In genomic region chr9:20524776-20525175, GRCh38 we compare ENCODE assay signal across 9 cellular contexts.
DNase-seq lines count a peak whose midpoint lies in the region; ATAC-seq and TF ChIP-seq lines count a peak whose summit lies in the region.
"Had no signal": no experiment of that assay in that cellular context is flagged by ENCODE, and none has a peak within 500 bp of the region (broad histone marks: within the 10 kb centered on the region; RNA-seq: fewer than 3 reads in every experiment).

No MANE protein-coding gene starts in this region.

- H3K4me1 ChIP-seq in HCT116 (ENCODE audit: control insufficient read depth in 1 of 2, insufficient read depth in 2 of 2, low read length in 2 of 2) (no peaks in the 10 kb centered on the region), mesendoderm (ENCODE audit: control insufficient read depth, low read depth, low read length) (no peaks in the 10 kb centered on the region)
- H3K4me1 ChIP-seq: prostate gland had no signal

- TF ChIP-seq CTCF in HCT116 (IDR thresholded peaks at IDR 0.05 in 2 of 3, conservative IDR thresholded peaks at IDR 0.05 in 1 of 3; ENCODE audit: borderline replicate concordance in 1 of 3, insufficient read depth in 1 of 3, low read depth in 2 of 3, low read length in 2 of 3) (peak in 2 of 3 experiments; percentile 64 to 72; a peak in 4 of 6 replicates), VCaP (conservative IDR thresholded peaks at IDR 0.05) (0 out of 2 replicates have a peak, but pooled peaks have one; percentile 26)

- no peaks in the 10 kb centered on the region for H3K79me2 ChIP-seq in HCT116 (ENCODE audit: insufficient read depth, low read length)
- H3K79me2 ChIP-seq in mesendoderm (ENCODE audit: control insufficient read depth, insufficient read depth, low read length) = no peaks in the 10 kb centered on the region

- H2AK5ac ChIP-seq in mesendoderm (ENCODE audit: low read length) = no peak overlapping the region

- no peaks in the 10 kb centered on the region for H3K9me3 ChIP-seq in HCT116 (ENCODE audit: control insufficient read depth in 1 of 2, insufficient read depth in 1 of 2, low read depth in 1 of 2, low read length in 2 of 2)
- H3K9me3 ChIP-seq: prostate gland had no signal

- no TSS peak for BruUV-seq in HCT116 (replicated peaks; lab: Mats Ljungman, UMichigan)

- H3K36me3 ChIP-seq in HCT116 (ENCODE audit: control insufficient read depth in 1 of 2, insufficient read depth in 2 of 2, low read length in 2 of 2) = no peaks in the 10 kb centered on the region
- no peaks in the 10 kb centered on the region for H3K36me3 ChIP-seq in mesendoderm (ENCODE audit: control insufficient read depth, insufficient read depth, low read length)
- H3K36me3 ChIP-seq: prostate gland had no signal

- H3K4me2 ChIP-seq in HCT116 (ENCODE audit: low read length) = no peak overlapping the region
- no peak overlapping the region for H3K4me2 ChIP-seq in mesendoderm (ENCODE audit: low read length)

- H3K79me1 ChIP-seq in mesendoderm (ENCODE audit: low read length) = no peaks in the 10 kb centered on the region

- POLR2A ChIA-PET in HCT116 (lab: Charles Lee) = no interaction called here

- peak; percentile 15 to 26 for DNase-seq in activated CD4-positive, alpha-beta T cell treated with anti-CD3 and anti-CD28 coated beads, Interleukin-2, amount 50 U/mL, for 48 hours
- no peak for DNase-seq in activated CD4-positive, alpha-beta T cell treated with anti-CD3 and anti-CD28 coated beads, Interleukin-2, amount 50 U/mL, for 1 hour
- DNase-seq in HCT116 (ENCODE audit: low read depth, low spot score) = peak; percentile 12
- peak; percentile 67 for DNase-seq in mesendoderm
- DNase-seq in NCI-H345 (lab: John Stamatoyannopoulos, UW) = no peak
- no peak for DNase-seq in NOMO-1 (lab: John Stamatoyannopoulos, UW; ENCODE audit: unreplicated experiment in 2 of 2)

- ATAC-seq in HCT116 (peak; percentile 74), HG03354 (IDR thresholded peaks at IDR 0.05; ENCODE audit: poor library complexity, severe bottlenecking, unreplicated experiment) (no peak)

- H2BK5ac ChIP-seq in mesendoderm (ENCODE audit: low read length) = no peak overlapping the region

- H3K4me3 ChIP-seq in HCT116 (replicated peaks in 1 of 2; ENCODE audit: low read depth in 1 of 2, low read length in 2 of 2) = no peak overlapping the region
- H3K4me3 ChIP-seq in mesendoderm (ENCODE audit: low read length) = no peak overlapping the region
- H3K4me3 ChIP-seq: prostate gland had no signal

- WGBS in mesendoderm (ENCODE audit: extremely low coverage, insufficient coverage, low lambda C conversion rate) = no CpG with 5 or more reads among the region's 2 CpGs

- no peaks in the 10 kb centered on the region for H3K9me2 ChIP-seq in HCT116 (ENCODE audit: insufficient read depth)

- H3K9ac ChIP-seq in HCT116 (ENCODE audit: low read length) = no peak overlapping the region
- H3K9ac ChIP-seq in mesendoderm (ENCODE audit: low read length) = no peak overlapping the region

- no peak overlapping the region for H4K8ac ChIP-seq in mesendoderm (ENCODE audit: low read depth, low read length)

- H2AFZ ChIP-seq in HCT116 (ENCODE audit: low read depth, low read length, poor library complexity, severe bottlenecking) = no peak overlapping the region

- no peak overlapping the region for H4K5ac ChIP-seq in mesendoderm (ENCODE audit: low read length)

- TF ChIP-seq RAD21 in HCT116 (IDR thresholded peaks at IDR 0.05; ENCODE audit: low read depth) = peak; percentile 33; the same call in 1 of the 2 replicates

- CTCF ChIA-PET in HCT116 (lab: Charles Lee) = interaction anchor here (0.9 to 1.6 kb wide), 10 partner anchors 9 to 416 kb away, joined by 3 to 9 read pairs (median 4); no protein-coding TSS in a partner anchor

- no peak overlapping the region for H3K23ac ChIP-seq in mesendoderm (ENCODE audit: low read length)

- no peak overlapping the region for H3K56ac ChIP-seq in mesendoderm (ENCODE audit: low read length)

- H3K18ac ChIP-seq in mesendoderm (ENCODE audit: low read length) = no peak overlapping the region

- RAD21 ChIA-PET in HCT116 (lab: Charles Lee; ENCODE audit: low non-redundant PET in 1 of 2, low total read pairs in 2 of 2, uncharacterized antibody in 2 of 2, unreplicated experiment in 2 of 2) = no interaction called here

- H3K27me3 ChIP-seq in HCT116 (ENCODE audit: insufficient read depth, low read length) = peaks cover 3% of the 10 kb centered on the region; the same call in 1 of the 2 replicates
- no peaks in the 10 kb centered on the region for H3K27me3 ChIP-seq in mesendoderm (ENCODE audit: insufficient read depth, low read length, poor library complexity)

- H3K4ac ChIP-seq in mesendoderm (ENCODE audit: low read depth, low read length) = no peak overlapping the region

- intact Hi-C loops in HCT116 (cut with micrococcal nuclease) = loop anchor here (10.0 kb wide), 1 partner anchor 400 kb away; no protein-coding TSS in a partner anchor

- no peak overlapping the region for H2BK120ac ChIP-seq in mesendoderm (ENCODE audit: low read depth, low read length)

- TF ChIP-seq POLR2A in HCT116 (IDR thresholded peaks at IDR 0.05; ENCODE audit: borderline replicate concordance, extremely low read depth, insufficient read depth, insufficient read length) = no peak

- no peaks in the 10 kb centered on the region for H4K20me1 ChIP-seq in HCT116 (ENCODE audit: insufficient read depth)

- H3K27ac ChIP-seq in HCT116 (ENCODE audit: low read depth, low read length) = no peak overlapping the region
- H3K27ac ChIP-seq in VCaP = no peak overlapping the region
- no peak overlapping the region for H3K27ac ChIP-seq in mesendoderm (ENCODE audit: low read depth, low read length)
- H3K27ac ChIP-seq: prostate gland had no signal

- H2BK15ac ChIP-seq in mesendoderm (replicated peaks; ENCODE audit: low read depth) = no peak overlapping the region

TF ChIP-seq in HCT116, 20 proteins besides CTCF, POLR2A, EP300 and RAD21:
- TF ChIP-seq EZH2 (IDR thresholded peaks at IDR 0.05) (no peak), ZNF274 (IDR thresholded peaks at IDR 0.05; ENCODE audit: low read depth, low read length) (no peak), FOSL1 (IDR thresholded peaks at IDR 0.05; ENCODE audit: low read depth) (no peak), YY1 (IDR thresholded peaks at IDR 0.05; ENCODE audit: extremely low read depth, insufficient replicate concordance, low read depth, low read length) (no peak), ELF1 (IDR thresholded peaks at IDR 0.05; ENCODE audit: borderline replicate concordance, low read depth) (no peak), CEBPB (IDR thresholded peaks at IDR 0.05; ENCODE audit: low read depth) (no peak), JUND (IDR thresholded peaks at IDR 0.05) (no peak), SP1 (IDR thresholded peaks at IDR 0.05; ENCODE audit: low read depth) (no peak), SIN3A (IDR thresholded peaks at IDR 0.05; ENCODE audit: low read depth) (no peak)

Comparison
In these comparisons a context has a peak if more than half of its experiments do, and no peak if none do; other contexts are left out.
1. DNase-seq: peak in activated CD4-positive, alpha-beta T cell treated with anti-CD3 and anti-CD28 coated beads, Interleukin-2, amount 50 U/mL, for 48 hours (2 of 2), HCT116 (single experiment) and mesendoderm (single experiment); none in activated CD4-positive, alpha-beta T cell treated with anti-CD3 and anti-CD28 coated beads, Interleukin-2, amount 50 U/mL, for 1 hour (single experiment), NCI-H345 (single experiment) and NOMO-1 (0 of 2).